9 cellular contexts compared by ENCODE assay signal in genomic region chr16:57042157-57043111, GRCh38. TPM values are rescaled to one million over a fixed set of nuclear protein-coding genes. Genes with fewer than 3 reads are reported as not detected.
A peak's percentile ranks its signal among the peaks of the same experiment; 100 is the strongest.
DNase-seq lines count a peak whose midpoint lies in the region; ATAC-seq and TF ChIP-seq lines count a peak whose summit lies in the region.
"Had no signal": no experiment of that assay in that cellular context is flagged by ENCODE, and none has a peak within 500 bp of the region (broad histone marks: within the 10 kb centered on the region; RNA-seq: fewer than 3 reads in every experiment).

No MANE protein-coding gene starts in this region.

- intact Hi-C loops in activated CD4-positive, alpha-beta T cell treated with anti-CD3 and anti-CD28 coated beads, Interleukin-2, amount 10 ng/mL, durations not matched to agents 24 days and 14 days (cut with micrococcal nuclease): loop anchor here (1.0 to 2.0 kb wide), 4 partner anchors 28 to 98 kb away; partner anchors contain the start of gene NLRC5

- no peaks in the 10 kb centered on the region for H3K27me3 Mint-ChIP-seq in activated CD4-positive, alpha-beta T cell treated with anti-CD3 and anti-CD28 coated beads, Interleukin-2, amount 10 ng/mL, durations not matched to agents 24 days and 14 days
- H3K27me3 Mint-ChIP-seq in stimulated activated memory B cell treated with anti-CD40 and anti-IgM and Interleukin-4, amounts not matched to agents 10 μg/mL and 1 μg/mL and 100 μg/mL, for 72 hours: no peaks in the 10 kb centered on the region
- H3K27me3 Mint-ChIP-seq in glutamatergic neuron (ENCODE audit: unreplicated experiment) (peaks cover 6% of the 10 kb centered on the region), nephron progenitor cell (ENCODE audit: low read depth, poor library complexity) (peaks cover 22% of the 10 kb centered on the region)

- H3K9me3 ChIP-seq in gastroesophageal sphincter: no peaks in the 10 kb centered on the region

- DNase-seq in GM19240 (ENCODE audit: insufficient read length, low spot score) (peak; percentile 75), glutamatergic neuron (no peak), nephron progenitor cell (no peak)
- peak; percentile 88 for DNase-seq in activated CD4-positive, alpha-beta T cell treated with anti-CD3 and anti-CD28 coated beads, Interleukin-2, amount 10 ng/mL, durations not matched to agents 24 days and 14 days

- H3K4me1 Mint-ChIP-seq in activated CD4-positive, alpha-beta T cell treated with anti-CD3 and anti-CD28 coated beads, Interleukin-2, amount 10 ng/mL, durations not matched to agents 24 days and 14 days: peaks cover 62% of the 10 kb centered on the region
- peaks cover 96% of the 10 kb centered on the region for H3K4me1 Mint-ChIP-seq in stimulated activated memory B cell treated with anti-CD40 and anti-IgM and Interleukin-4, amounts not matched to agents 10 μg/mL and 1 μg/mL and 100 μg/mL, for 72 hours
- H3K4me1 Mint-ChIP-seq in glutamatergic neuron (ENCODE audit: low read depth, unreplicated experiment) (peaks cover 5% of the 10 kb centered on the region), nephron progenitor cell (peaks cover 21% of the 10 kb centered on the region)

- H3K36me3 Mint-ChIP-seq in activated CD4-positive, alpha-beta T cell treated with anti-CD3 and anti-CD28 coated beads, Interleukin-2, amount 10 ng/mL, durations not matched to agents 24 days and 14 days (ENCODE audit: low read depth): peaks cover 71% of the 10 kb centered on the region
- peaks cover 62% of the 10 kb centered on the region for H3K36me3 Mint-ChIP-seq in stimulated activated memory B cell treated with anti-CD40 and anti-IgM and Interleukin-4, amounts not matched to agents 10 μg/mL and 1 μg/mL and 100 μg/mL, for 72 hours
- H3K36me3 Mint-ChIP-seq in glutamatergic neuron (ENCODE audit: unreplicated experiment) (peaks cover 7% of the 10 kb centered on the region), nephron progenitor cell (ENCODE audit: low read depth) (no peaks in the 10 kb centered on the region)

- no peaks in the 10 kb centered on the region for H3K4me1 ChIP-seq in gastroesophageal sphincter

- H3K36me3 ChIP-seq in gastroesophageal sphincter: peaks cover 0 to 78% of the 10 kb centered on the region in 2 donors

- H3K4me3 Mint-ChIP-seq in activated CD4-positive, alpha-beta T cell treated with anti-CD3 and anti-CD28 coated beads, Interleukin-2, amount 10 ng/mL, durations not matched to agents 24 days and 14 days: peak overlapping the region; percentile 80
- peak overlapping the region; percentile 60 for H3K4me3 Mint-ChIP-seq in stimulated activated memory B cell treated with anti-CD40 and anti-IgM and Interleukin-4, amounts not matched to agents 10 μg/mL and 1 μg/mL and 100 μg/mL, for 72 hours
- no peak overlapping the region for H3K4me3 Mint-ChIP-seq in glutamatergic neuron (ENCODE audit: unreplicated experiment)
- no peak overlapping the region for H3K4me3 Mint-ChIP-seq in nephron progenitor cell

- H3K9me3 Mint-ChIP-seq in activated CD4-positive, alpha-beta T cell treated with anti-CD3 and anti-CD28 coated beads, Interleukin-2, amount 10 ng/mL, durations not matched to agents 24 days and 14 days: no peaks in the 10 kb centered on the region
- no peaks in the 10 kb centered on the region for H3K9me3 Mint-ChIP-seq in stimulated activated memory B cell treated with anti-CD40 and anti-IgM and Interleukin-4, amounts not matched to agents 10 μg/mL and 1 μg/mL and 100 μg/mL, for 72 hours
- H3K9me3 Mint-ChIP-seq in glutamatergic neuron (ENCODE audit: unreplicated experiment) (peaks cover 4% of the 10 kb centered on the region), nephron progenitor cell (peaks cover 14% of the 10 kb centered on the region)

- TF ChIP-seq CTCF in glutamatergic neuron (IDR thresholded peaks at IDR 0.05; ENCODE audit: partially characterized antibody, unreplicated experiment) (no peak), gastroesophageal sphincter (IDR thresholded peaks at IDR 0.05) (no peak), nephron progenitor cell (IDR thresholded peaks at IDR 0.05) (no peak)

- TF ChIP-seq EP300 in gastroesophageal sphincter (IDR thresholded peaks at IDR 0.05): no peak

- ATAC-seq in HG03354 (IDR thresholded peaks at IDR 0.05; ENCODE audit: poor library complexity, severe bottlenecking, unreplicated experiment) (peak; percentile 75), esophagus mucosa (peak; percentile 83), gastroesophageal sphincter (no peak)
- peak; percentile 83 for ATAC-seq in stimulated activated memory B cell treated with anti-CD40 and anti-IgM and Interleukin-4, amounts not matched to agents 10 μg/mL and 1 μg/mL and 100 μg/mL, for 72 hours
- ATAC-seq: Panc1 had no signal

- H3K4me3 ChIP-seq in gastroesophageal sphincter: no peak overlapping the region

- 76 to 79% methylated on average over 3 to 10 of the region's 14 CpGs for WGBS in gastroesophageal sphincter (ENCODE audit: low coverage in 1 of 2), 2 donors

- H3K27ac ChIP-seq in gastroesophageal sphincter: no peak overlapping the region

- TF ChIP-seq POLR2A in gastroesophageal sphincter (IDR thresholded peaks at IDR 0.05): no peak

- H3K27me3 ChIP-seq in gastroesophageal sphincter: no peaks in the 10 kb centered on the region

- peak overlapping the region; percentile 97 for H3K27ac Mint-ChIP-seq in activated CD4-positive, alpha-beta T cell treated with anti-CD3 and anti-CD28 coated beads, Interleukin-2, amount 10 ng/mL, durations not matched to agents 24 days and 14 days
- peak overlapping the region; percentile 97 for H3K27ac Mint-ChIP-seq in stimulated activated memory B cell treated with anti-CD40 and anti-IgM and Interleukin-4, amounts not matched to agents 10 μg/mL and 1 μg/mL and 100 μg/mL, for 72 hours
- H3K27ac Mint-ChIP-seq in glutamatergic neuron (ENCODE audit: unreplicated experiment): no peak overlapping the region
- no peak overlapping the region for H3K27ac Mint-ChIP-seq in nephron progenitor cell

RNA-seq across cellular contexts. Expression of gene CPNE2, which starts 49.9 kb away (rescaled TPM):
- total RNA-seq in activated CD4-positive, alpha-beta T cell treated with anti-CD3 and anti-CD28 coated beads, Interleukin-2, amount 10 ng/mL, durations not matched to agents 24 days and 14 days: 6.3 and 6.4 TPM in 2 replicates
- total RNA-seq in esophagus mucosa (14.2 TPM), glutamatergic neuron (ENCODE audit: unreplicated experiment) (3.4 TPM), gastroesophageal sphincter (10 to 100 TPM; 18.0 to 38.7 (median 27.8) TPM)

RNA-seq across cellular contexts. Expression of gene NLRC5, which starts 53.1 kb away (rescaled TPM):
- total RNA-seq in activated CD4-positive, alpha-beta T cell treated with anti-CD3 and anti-CD28 coated beads, Interleukin-2, amount 10 ng/mL, durations not matched to agents 24 days and 14 days: 208 and 214 TPM in 2 replicates
- 13.0 TPM for total RNA-seq in esophagus mucosa
- 1.5 TPM for total RNA-seq in glutamatergic neuron (ENCODE audit: unreplicated experiment)
- 10 to 100 TPM; 11.1 to 39.7 (median 16.3) TPM for total RNA-seq in gastroesophageal sphincter

Comparison
In these comparisons a context has a peak if more than half of its experiments do, and no peak if none do; other contexts are left out.
1. DNase-seq: peak in GM19240 (single experiment) and activated CD4-positive, alpha-beta T cell treated with anti-CD3 and anti-CD28 coated beads, Interleukin-2, amount 10 ng/mL, durations not matched to agents 24 days and 14 days (single experiment); none in glutamatergic neuron (single experiment) and nephron progenitor cell (single experiment).
2. H3K27ac Mint-ChIP-seq: peak in activated CD4-positive, alpha-beta T cell treated with anti-CD3 and anti-CD28 coated beads, Interleukin-2, amount 10 ng/mL, durations not matched to agents 24 days and 14 days (single experiment) and stimulated activated memory B cell treated with anti-CD40 and anti-IgM and Interleukin-4, amounts not matched to agents 10 μg/mL and 1 μg/mL and 100 μg/mL, for 72 hours (single experiment); none in glutamatergic neuron (single experiment) and nephron progenitor cell (single experiment).
3. H3K4me3 Mint-ChIP-seq: peak in activated CD4-positive, alpha-beta T cell treated with anti-CD3 and anti-CD28 coated beads, Interleukin-2, amount 10 ng/mL, durations not matched to agents 24 days and 14 days (single experiment) and stimulated activated memory B cell treated with anti-CD40 and anti-IgM and Interleukin-4, amounts not matched to agents 10 μg/mL and 1 μg/mL and 100 μg/mL, for 72 hours (single experiment); none in glutamatergic neuron (single experiment) and nephron progenitor cell (single experiment).